10 cellular contexts compared by ENCODE assay signal in genomic region chr12:32586390-32586789, GRCh38.
A peak's percentile ranks its signal among the peaks of the same experiment; 100 is the strongest.
DNase-seq lines count a peak whose midpoint lies in the region; ATAC-seq and TF ChIP-seq lines count a peak whose summit lies in the region.
"Had no signal": no experiment of that assay in that cellular context is flagged by ENCODE, and none has a peak within 500 bp of the region (broad histone marks: within the 10 kb centered on the region; RNA-seq: fewer than 3 reads in every experiment).

No MANE protein-coding gene starts in this region.

- no peaks in the 10 kb centered on the region for H3K27me3 ChIP-seq in sigmoid colon
- H3K27me3 ChIP-seq: heart right ventricle had no signal

- TF ChIP-seq CTCF in brain (conservative IDR thresholded peaks at IDR 0.05) (no peak), sigmoid colon (IDR thresholded peaks at IDR 0.05) (no peak)

- no peak for TF ChIP-seq POLR2A in sigmoid colon (IDR thresholded peaks at IDR 0.05)

- no peaks in the 10 kb centered on the region for H3K9me3 Mint-ChIP-seq in brain

- H3K4me3 ChIP-seq in sigmoid colon: no peak overlapping the region
- H3K4me3 ChIP-seq: heart right ventricle had no signal

- DNase-seq in GM03348 (ENCODE audit: low spot score) (peak; percentile 48), NCI-H2171 (lab: John Stamatoyannopoulos, UW) (peak; percentile 88), non-pigmented ciliary epithelial cell (ENCODE audit: low read depth) (peak; percentile 35), sigmoid colon (no peak)
- DNase-seq in stimulated activated CD4-positive, alpha-beta T cell treated with anti-CD3 and anti-CD28 coated beads, Interleukin-4, amount 100 ng/mL, for 4 hours: no peak
- DNase-seq: heart right ventricle; naive thymus-derived CD4-positive, alpha-beta T cell; NCI-H2227 treated with DMSO at 0.1 percent for 48 hours had no signal

- no peak for ATAC-seq in HG02571 (IDR thresholded peaks at IDR 0.05; ENCODE audit: unreplicated experiment)
- ATAC-seq: naive thymus-derived CD4-positive, alpha-beta T cell had no signal

- H3K4me1 ChIP-seq in sigmoid colon: no peaks in the 10 kb centered on the region

- WGBS in sigmoid colon, 2 donors: 59 to 80% methylated on average over 2 of the region's 2 CpGs

- H3K36me3 ChIP-seq in sigmoid colon: no peaks in the 10 kb centered on the region

- intact Hi-C loops in sigmoid colon (cut with DNase I): no loop called here

- H3K27ac Mint-ChIP-seq in brain: peak overlapping the region in 4 of 5 experiments; percentile 7 to 43 (median 33)

- peaks cover 2% of the 10 kb centered on the region for H3K27me3 Mint-ChIP-seq in brain
- H3K27me3 Mint-ChIP-seq: naive thymus-derived CD4-positive, alpha-beta T cell had no signal

- TF ChIP-seq EP300 in sigmoid colon (IDR thresholded peaks at IDR 0.05): no peak

- H3K4me1 Mint-ChIP-seq in brain: peaks cover 47% of the 10 kb centered on the region

- H3K4me3 Mint-ChIP-seq in brain: no peak overlapping the region

- H3K36me3 Mint-ChIP-seq in brain: peaks cover 50% of the 10 kb centered on the region

- H3K27ac ChIP-seq in sigmoid colon: no peak overlapping the region

- H3K9me3 ChIP-seq in sigmoid colon: no peaks in the 10 kb centered on the region
- H3K9me3 ChIP-seq: heart right ventricle had no signal

Comparison
In these comparisons a context has a peak if more than half of its experiments do, and no peak if none do; other contexts are left out.
1. DNase-seq: peak in GM03348 (single experiment), NCI-H2171 (single experiment) and non-pigmented ciliary epithelial cell (single experiment); none in stimulated activated CD4-positive, alpha-beta T cell treated with anti-CD3 and anti-CD28 coated beads, Interleukin-4, amount 100 ng/mL, for 4 hours (0 of 2) and sigmoid colon (single experiment).